ENCODE assay signal across 8 cellular contexts in the genomic region with DNA sequence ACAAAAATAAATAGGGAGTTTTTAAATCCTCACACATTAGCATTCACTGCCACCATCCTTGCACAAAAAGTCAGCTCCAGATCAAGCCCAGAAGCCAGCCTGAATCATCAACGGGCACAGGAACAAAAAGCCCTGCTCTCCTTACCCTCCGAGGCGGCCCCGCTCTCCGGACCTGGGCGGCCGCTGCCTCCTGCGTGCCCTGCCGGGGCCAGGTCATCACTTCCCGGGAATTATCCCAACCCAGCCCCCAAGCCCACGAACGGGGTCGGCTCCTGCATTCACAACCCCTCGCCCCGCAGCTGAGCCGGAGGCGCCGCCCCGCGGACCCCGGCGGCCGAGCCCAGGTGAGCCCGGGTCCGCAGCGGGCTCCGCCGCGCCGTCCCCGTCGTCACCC. TPM values are rescaled to one million over a fixed set of nuclear protein-coding genes. Genes with fewer than 3 reads are reported as not detected.
DNase-seq lines count a peak whose midpoint lies in the region; ATAC-seq, FAIRE-seq and TF ChIP-seq lines count a peak whose summit lies in the region.

No MANE protein-coding gene starts in this region.

- H3K36me3 Mint-ChIP-seq in CD4-positive, CD25-positive, alpha-beta regulatory T cell, result peaks cover 26% of the 10 kb centered on the region

- H3K4me1 ChIP-seq in CD4-positive, CD25-positive, alpha-beta regulatory T cell (ENCODE audit: control insufficient read depth, insufficient read depth, low read length, poor library complexity, severe bottlenecking), result peaks cover 70% of the 10 kb centered on the region
- peaks cover 36% of the 10 kb centered on the region for H3K4me1 ChIP-seq in mesodermal cell (ENCODE audit: control insufficient read depth, insufficient read depth, low read length, poor library complexity, severe bottlenecking)

- no peak for TF ChIP-seq CTCF in bronchial epithelial cell (IDR thresholded peaks at IDR 0.05; ENCODE audit: insufficient read depth, low read length, severe bottlenecking)

- H3K27ac Mint-ChIP-seq in CD4-positive, CD25-positive, alpha-beta regulatory T cell, result peak overlapping the region; percentile 77 to 94 (median 88)

- no peaks in the 10 kb centered on the region for H3K27me3 ChIP-seq in CD4-positive, CD25-positive, alpha-beta regulatory T cell (ENCODE audit: control insufficient read depth, insufficient read depth, low read length)
- no peaks in the 10 kb centered on the region for H3K27me3 ChIP-seq in bronchial epithelial cell (ENCODE audit: control insufficient read depth, insufficient read depth, low read length)

- peak overlapping the region; percentile 94 for H3K27ac ChIP-seq in CD4-positive, CD25-positive, alpha-beta regulatory T cell (ENCODE audit: insufficient read depth, low read length, poor library complexity, severe bottlenecking)
- H3K27ac ChIP-seq in mesodermal cell (ENCODE audit: low read depth, low read length, severe bottlenecking), result peak overlapping the region; percentile 97

- H3K4me3 ChIP-seq in CD4-positive, CD25-positive, alpha-beta regulatory T cell (ENCODE audit: low read depth, low read length), result peak overlapping the region; percentile 99
- H3K4me3 ChIP-seq in bronchial epithelial cell (ENCODE audit: low read depth, low read length) (peak overlapping the region; percentile 95), mesodermal cell (ENCODE audit: extremely low read depth, insufficient read depth, low read length, poor library complexity, severe bottlenecking) (peak overlapping the region; percentile 76)

- peaks cover 17 to 77% (median 49%) of the 10 kb centered on the region in 4 donors for H3K4me1 Mint-ChIP-seq in CD4-positive, CD25-positive, alpha-beta regulatory T cell

- WGBS in mesodermal cell (ENCODE audit: insufficient coverage in 2 of 2), 2 experiments, result 0% methylated on average over 3 to 27 of the region's 32 CpGs

- H3K36me3 ChIP-seq in CD4-positive, CD25-positive, alpha-beta regulatory T cell (ENCODE audit: control insufficient read depth, insufficient read depth, low read length), result peaks cover 34% of the 10 kb centered on the region
- H3K36me3 ChIP-seq in bronchial epithelial cell (ENCODE audit: control insufficient read depth, insufficient read depth, low read length) (peaks cover 21% of the 10 kb centered on the region), mesodermal cell (ENCODE audit: control insufficient read depth, insufficient read depth, low read length) (peaks cover 35% of the 10 kb centered on the region)

- no peak for ATAC-seq in CD4-positive, CD25-positive, alpha-beta regulatory T cell (ENCODE audit: low read depth in 2 of 2)
- peak; percentile 2 for ATAC-seq in HG03457 (IDR thresholded peaks at IDR 0.05; ENCODE audit: unreplicated experiment)
- ATAC-seq in HG02981 (IDR thresholded peaks at IDR 0.05; ENCODE audit: unreplicated experiment), result no peak

- H3K9me3 ChIP-seq in CD4-positive, CD25-positive, alpha-beta regulatory T cell (ENCODE audit: control insufficient read depth in 2 of 2, low read length in 2 of 2), result no peaks in the 10 kb centered on the region
- H3K9me3 ChIP-seq in mesodermal cell (ENCODE audit: control insufficient read depth, low read length), result no peaks in the 10 kb centered on the region

- DNase-seq in CD4-positive, CD25-positive, alpha-beta regulatory T cell, result no peak
- DNase-seq in bronchial epithelial cell (ENCODE audit: low read depth), result no peak
- DNase-seq in NCI-H1436 treated with DMSO at 0.1 percent for 48 hours (lab: John Stamatoyannopoulos, UW), result no peak
- DNase-seq in NOMO-1 (lab: John Stamatoyannopoulos, UW; ENCODE audit: unreplicated experiment in 2 of 2), result no peak
- DNase-seq in GM19240 (ENCODE audit: insufficient read length, low spot score), result no peak

- peak overlapping the region; percentile 90 to 98 (median 94) for H3K4me3 Mint-ChIP-seq in CD4-positive, CD25-positive, alpha-beta regulatory T cell

- H3K9me3 Mint-ChIP-seq in CD4-positive, CD25-positive, alpha-beta regulatory T cell, result peaks cover 0 to 4% (median 0%) of the 10 kb centered on the region in 7 donors

- peaks cover 8% of the 10 kb centered on the region for H3K27me3 Mint-ChIP-seq in CD4-positive, CD25-positive, alpha-beta regulatory T cell

- no peak for FAIRE-seq in bronchial epithelial cell (lab: Jason Lieb, UNC)

RNA-seq across cellular contexts. Expression of gene DNAJB1, which starts 0.8 kb away (rescaled TPM):
- 754 TPM for total RNA-seq in CD4-positive, CD25-positive, alpha-beta regulatory T cell
- polyA plus RNA-seq in CD4-positive, CD25-positive, alpha-beta regulatory T cell, result 100 to 1,000 TPM; 302 to 349 (median 332) TPM
- 58.4 and 117 TPM in 2 replicates for total RNA-seq in bronchial epithelial cell
- polyA plus RNA-seq in mesodermal cell (2013, experiment 1 of 2), result 56.7 TPM
- 53.9 TPM for polyA plus RNA-seq in mesodermal cell (2013, experiment 2 of 2)

RNA-seq across cellular contexts. Expression of gene TECR, which starts 12.0 kb away (rescaled TPM):
- 159 TPM for total RNA-seq in CD4-positive, CD25-positive, alpha-beta regulatory T cell
- 100 to 1,000 TPM; 304 to 351 (median 335) TPM for polyA plus RNA-seq in CD4-positive, CD25-positive, alpha-beta regulatory T cell
- total RNA-seq in bronchial epithelial cell, result 20.0 and 46.3 TPM in 2 replicates
- 115 TPM for polyA plus RNA-seq in mesodermal cell (2013, experiment 1 of 2)
- 102 TPM for polyA plus RNA-seq in mesodermal cell (2013, experiment 2 of 2)

RNA-seq across cellular contexts. Expression of gene GIPC1, which starts 21.5 kb away (rescaled TPM):
- total RNA-seq in CD4-positive, CD25-positive, alpha-beta regulatory T cell, result 37.5 TPM
- 10 to 100 TPM; 44.0 to 62.0 (median 55.7) TPM for polyA plus RNA-seq in CD4-positive, CD25-positive, alpha-beta regulatory T cell
- total RNA-seq in bronchial epithelial cell, result 327 and 466 TPM in 2 replicates
- polyA plus RNA-seq in mesodermal cell (2013, experiment 1 of 2), result 71.0 TPM
- polyA plus RNA-seq in mesodermal cell (2013, experiment 2 of 2), result 65.0 TPM

RNA-seq across cellular contexts. Expression of gene PTGER1, which starts 42.3 kb away (rescaled TPM):
- total RNA-seq in CD4-positive, CD25-positive, alpha-beta regulatory T cell, result not detected
- not detected for polyA plus RNA-seq in CD4-positive, CD25-positive, alpha-beta regulatory T cell
- 1.5 and 2.6 TPM in 2 replicates for total RNA-seq in bronchial epithelial cell
- polyA plus RNA-seq in mesodermal cell (2013, experiment 1 of 2), result 0.18 TPM
- not detected for polyA plus RNA-seq in mesodermal cell (2013, experiment 2 of 2)

RNA-seq across cellular contexts. Expression of gene NDUFB7, which starts 54.4 kb away (rescaled TPM):
- 51.4 TPM for total RNA-seq in CD4-positive, CD25-positive, alpha-beta regulatory T cell
- polyA plus RNA-seq in CD4-positive, CD25-positive, alpha-beta regulatory T cell, result 100 to 1,000 TPM; 196 to 238 (median 218) TPM
- total RNA-seq in bronchial epithelial cell, result 192 and 347 TPM in 2 replicates
- polyA plus RNA-seq in mesodermal cell (2013, experiment 1 of 2), result 137 TPM
- polyA plus RNA-seq in mesodermal cell (2013, experiment 2 of 2), result 115 TPM
